ENCODE assay signal across 8 cellular contexts in the genomic region with DNA sequence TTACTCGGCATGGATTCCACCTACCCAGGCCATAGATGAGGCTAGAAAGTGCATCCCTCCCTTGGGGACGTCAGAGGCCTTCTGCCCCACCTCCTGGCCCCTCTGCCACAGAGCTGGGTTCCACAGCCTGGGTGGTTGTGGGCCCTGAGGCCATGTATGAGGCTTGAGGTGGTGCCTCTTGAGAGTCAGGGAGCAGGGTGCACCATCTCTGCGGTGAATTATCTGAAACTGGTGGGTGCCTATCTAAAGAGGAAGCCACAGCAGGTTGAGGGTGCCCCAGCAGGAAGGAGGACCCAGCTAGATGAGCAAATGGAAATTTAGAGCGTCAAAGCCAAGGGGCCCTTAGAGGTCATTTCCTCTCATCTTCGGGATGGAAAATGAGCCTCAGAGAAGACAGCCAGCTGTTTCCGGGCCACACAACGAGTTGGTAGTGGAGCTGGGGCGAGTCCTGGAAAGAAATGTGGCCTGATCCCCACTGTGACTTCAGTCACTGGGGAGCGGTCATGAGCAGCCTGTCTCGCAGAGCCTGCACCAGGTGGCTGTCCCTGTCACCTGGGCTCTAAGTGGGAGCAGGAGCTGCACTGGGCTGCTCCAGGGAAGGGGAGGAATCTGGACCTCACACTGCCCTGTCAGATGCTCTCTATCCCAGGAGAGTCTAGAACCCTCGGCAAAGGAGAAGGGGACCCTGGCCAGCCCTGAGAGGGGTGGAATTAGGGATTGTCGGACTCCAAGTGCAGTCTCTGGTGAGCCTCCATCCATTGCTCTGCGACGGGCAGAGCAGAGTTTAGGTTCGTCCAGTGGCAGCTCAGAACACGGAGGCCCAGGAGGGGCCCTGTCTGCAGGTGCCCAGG. TPM values are rescaled to one million over a fixed set of nuclear protein-coding genes. Genes with fewer than 3 reads are reported as not detected.
A peak's percentile ranks its signal among the peaks of the same experiment; 100 is the strongest.
DNase-seq lines count a peak whose midpoint lies in the region; ATAC-seq and TF ChIP-seq lines count a peak whose summit lies in the region.

No MANE protein-coding gene starts in this region.

- peaks cover 64% of the 10 kb centered on the region for H3K4me1 ChIP-seq in effector memory CD4-positive, alpha-beta T cell (ENCODE audit: control insufficient read depth, insufficient read depth, low read length, poor library complexity, severe bottlenecking)
- peaks cover 38 to 52% (median 47%) of the 10 kb centered on the region in 3 donors for H3K4me1 ChIP-seq in skeletal muscle tissue (ENCODE audit: control insufficient read depth in 3 of 3, insufficient read depth in 3 of 3, low read length in 3 of 3)
- peaks cover 33% of the 10 kb centered on the region for H3K4me1 ChIP-seq in A673 (ENCODE audit: insufficient read depth, low read length, poor library complexity, severe bottlenecking)

- no peak for TF ChIP-seq CTCF in A673 (conservative IDR thresholded peaks at IDR 0.05; ENCODE audit: low read depth, low read length)

- ATAC-seq in GM19395 (IDR thresholded peaks at IDR 0.05; ENCODE audit: unreplicated experiment): peak; percentile 52
- ATAC-seq in HG03469 (IDR thresholded peaks at IDR 0.05; ENCODE audit: unreplicated experiment): peak; percentile 30

- no peak overlapping the region for H3K4me3 ChIP-seq in effector memory CD4-positive, alpha-beta T cell (ENCODE audit: insufficient read depth, low read depth, low read length, poor library complexity, severe bottlenecking)
- H3K4me3 ChIP-seq in skeletal muscle tissue (ENCODE audit: low read length in 3 of 3) (peak overlapping the region in 1 of 3 donors; percentile 35), A673 (ENCODE audit: low read depth, low read length, poor library complexity, severe bottlenecking) (no peak overlapping the region)

- intact Hi-C loops in A673 (cut with micrococcal nuclease; ENCODE audit: unreplicated experiment): no loop called here

- H3K9ac ChIP-seq in skeletal muscle tissue (ENCODE audit: low read depth in 1 of 3, low read length in 3 of 3): no peak overlapping the region

- no peaks in the 10 kb centered on the region for H3K9me3 ChIP-seq in effector memory CD4-positive, alpha-beta T cell (ENCODE audit: control insufficient read depth, low read length)
- H3K9me3 ChIP-seq in skeletal muscle tissue (ENCODE audit: control insufficient read depth in 3 of 3, low read length in 3 of 3) (no peaks in the 10 kb centered on the region), A673 (ENCODE audit: low read depth, low read length, poor library complexity, severe bottlenecking) (no peaks in the 10 kb centered on the region)

- DNase-seq in activated CD4-positive, alpha-beta T cell treated with anti-CD3 and anti-CD28 coated beads for 48 hours: peak; percentile 81
- peak; percentile 58 to 69 (median 62) for DNase-seq in effector memory CD4-positive, alpha-beta T cell
- DNase-seq in HPDE6-E6E7 (ENCODE audit: extremely low spot score) (no peak), A673 (ENCODE audit: low spot score) (no peak), NCI-H2107 treated with DMSO at 0.1 percent for 48 hours (lab: John Stamatoyannopoulos, UW; ENCODE audit: unreplicated experiment) (no peak)

- H3K36me3 ChIP-seq in effector memory CD4-positive, alpha-beta T cell (ENCODE audit: control insufficient read depth, insufficient read depth, low read length): peaks cover 22% of the 10 kb centered on the region
- no peaks in the 10 kb centered on the region for H3K36me3 ChIP-seq in skeletal muscle tissue (ENCODE audit: control insufficient read depth in 3 of 3, insufficient read depth in 3 of 3, low read length in 3 of 3)
- H3K36me3 ChIP-seq in A673 (ENCODE audit: insufficient read depth, low read length, poor library complexity, severe bottlenecking): no peaks in the 10 kb centered on the region

- BruUV-seq in A673 (replicated peaks; lab: Mats Ljungman, UMichigan): no TSS peak

- peak overlapping the region; percentile 71 for H3K27ac ChIP-seq in effector memory CD4-positive, alpha-beta T cell (ENCODE audit: insufficient read depth, low read length, poor library complexity, severe bottlenecking)
- H3K27ac ChIP-seq in skeletal muscle tissue (ENCODE audit: low read depth, low read length) (peak overlapping the region; percentile 83), A673 (ENCODE audit: low read depth, low read length, poor library complexity, severe bottlenecking) (no peak overlapping the region)

- CTCF ChIA-PET in A673 (lab: Charles Lee): interaction anchor here (0.6 to 1.2 kb wide), 2 partner anchors 11 to 145 kb away, joined by 3 to 5 read pairs; no protein-coding TSS in a partner anchor

- no peaks in the 10 kb centered on the region for H3K27me3 ChIP-seq in effector memory CD4-positive, alpha-beta T cell (replicated peaks; ENCODE audit: control insufficient read depth, insufficient read depth, low read length, poor library complexity, severe bottlenecking)
- H3K27me3 ChIP-seq in skeletal muscle tissue (ENCODE audit: control insufficient read depth in 3 of 3, insufficient read depth in 3 of 3, low read length in 3 of 3) (no peaks in the 10 kb centered on the region), A673 (replicated peaks; ENCODE audit: insufficient read depth, low read depth, low read length, poor library complexity) (no peaks in the 10 kb centered on the region)

- POLR2A ChIA-PET in A673 (lab: Charles Lee; ENCODE audit: low non-redundant PET): interaction anchor here (0.6 kb wide), 1 partner anchor 955 kb away, joined by 8 read pairs; no protein-coding TSS in a partner anchor

RNA-seq across cellular contexts. Expression of a gene that starts 7.3 kb away (rescaled TPM):
- total RNA-seq in skeletal muscle tissue (10.4 TPM), A673 (2021) (9.6 and 10.9 TPM in 2 replicates)

Comparison
In these comparisons a context has a peak if more than half of its experiments do, and no peak if none do; other contexts are left out.
1. DNase-seq: peak in activated CD4-positive, alpha-beta T cell treated with anti-CD3 and anti-CD28 coated beads for 48 hours (single experiment) and effector memory CD4-positive, alpha-beta T cell (3 of 3); none in HPDE6-E6E7 (single experiment), A673 (single experiment) and NCI-H2107 treated with DMSO at 0.1 percent for 48 hours (single experiment).